Comparison of ENCODE assay signal across 22 cellular contexts in the genomic region with DNA sequence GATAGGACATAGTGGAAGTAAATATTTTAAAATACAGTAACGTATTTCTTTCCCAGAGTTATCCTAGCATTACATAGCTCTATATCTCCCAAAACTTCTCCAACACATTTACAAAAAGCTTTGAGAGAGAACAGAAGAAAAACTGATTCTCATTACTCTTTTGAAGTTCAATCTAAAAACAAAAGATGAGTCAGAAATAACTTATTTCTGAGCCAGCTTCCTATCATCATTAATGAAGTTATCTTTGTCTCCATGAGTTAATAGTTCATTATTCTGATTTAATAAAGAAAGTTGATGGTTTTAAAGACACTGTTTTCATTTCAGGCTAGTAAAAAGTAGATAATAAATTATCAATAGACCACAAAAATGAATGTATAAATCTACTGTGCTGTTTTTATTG.
DNase-seq lines count a peak whose midpoint lies in the region; ATAC-seq, FAIRE-seq and TF ChIP-seq lines count a peak whose summit lies in the region.
"Had no signal": no experiment of that assay in that cellular context is flagged by ENCODE, and none has a peak within 500 bp of the region (broad histone marks: within the 10 kb centered on the region; RNA-seq: fewer than 3 reads in every experiment).

No MANE protein-coding gene starts in this region.

- no peak for TF ChIP-seq CTCF in fibroblast of pulmonary artery (IDR thresholded peaks at IDR 0.05; ENCODE audit: low read length, missing control alignments)
- TF ChIP-seq CTCF in nephron progenitor cell (IDR thresholded peaks at IDR 0.05), result no peak

- DNase-seq in COLO829 (ENCODE audit: low spot score) (peak; percentile 1), fibroblast of pulmonary artery (ENCODE audit: low read depth) (peak; percentile 4), small intestine (no peak), nephron progenitor cell (no peak), activated gamma-delta T cell (lab: John Stamatoyannopoulos, UW) (no peak)
- DNase-seq: CD8-positive, alpha-beta T cell; COR-L47; DMS 273 treated with DMSO at 0.1 percent for 48 hours; DMS53; DND-41; EL; GM23248 had no signal

- ATAC-seq in GM19351 (IDR thresholded peaks at IDR 0.05; ENCODE audit: unreplicated experiment), result no peak
- ATAC-seq: A549; CD8-positive, alpha-beta T cell; HepG2 had no signal

- no peaks in the 10 kb centered on the region for H3K9me3 ChIP-seq in small intestine (ENCODE audit: control insufficient read depth, low read depth)
- H3K9me3 ChIP-seq: A549, HAP-1 had no signal

- H3K27ac ChIP-seq in small intestine (ENCODE audit: low read depth in 1 of 2, low read length in 1 of 2), result no peak overlapping the region
- H3K27ac ChIP-seq: 22Rv1; A549; BLaER1 treated with 17β-estradiol and CSF1 and Interleukin-3, amounts not matched to agents 10 nM and 100 nM; GM23248 had no signal

- H3K4me1 ChIP-seq in small intestine (ENCODE audit: control insufficient read depth in 2 of 2, insufficient read depth in 1 of 2, low read depth in 1 of 2, low read length in 1 of 2), result no peaks in the 10 kb centered on the region
- H3K4me1 ChIP-seq: A549, HAP-1 had no signal

- no peak overlapping the region for H3K27ac Mint-ChIP-seq in nephron progenitor cell
- H3K27ac Mint-ChIP-seq: B cell; CD8-positive, alpha-beta T cell had no signal

- no peak overlapping the region for H3K4me3 ChIP-seq in fibroblast of pulmonary artery (replicated peaks; ENCODE audit: low read depth, low read length)
- H3K4me3 ChIP-seq in small intestine (ENCODE audit: low read depth in 1 of 2, low read length in 2 of 2), result no peak overlapping the region
- H3K4me3 ChIP-seq: A549; BLaER1 treated with 17β-estradiol and CSF1 and Interleukin-3, amounts not matched to agents 10 nM and 100 nM; GM23248; HAP-1 had no signal

- no peaks in the 10 kb centered on the region for H3K27me3 ChIP-seq in small intestine (ENCODE audit: control insufficient read depth in 2 of 2, insufficient read depth in 2 of 2, low read length in 2 of 2)
- H3K27me3 ChIP-seq: BLaER1 treated with 17β-estradiol and CSF1 and Interleukin-3, amounts not matched to agents 10 nM and 100 nM had no signal

- 74 to 80% (median 79%) methylated on average over 1 of the region's 1 CpG for WGBS in small intestine, 3 donors

- no peaks in the 10 kb centered on the region for H3K36me3 ChIP-seq in small intestine (ENCODE audit: control insufficient read depth in 2 of 2, insufficient read depth in 2 of 2, low read length in 2 of 2)
- H3K36me3 ChIP-seq: BLaER1 treated with 17β-estradiol and CSF1 and Interleukin-3, amounts not matched to agents 10 nM and 100 nM; HAP-1 had no signal

- no peaks in the 10 kb centered on the region for H3K36me3 Mint-ChIP-seq in nephron progenitor cell (ENCODE audit: low read depth)
- H3K36me3 Mint-ChIP-seq: CD8-positive, alpha-beta T cell had no signal

- H3K4me1 Mint-ChIP-seq in nephron progenitor cell, result peaks cover 20% of the 10 kb centered on the region
- H3K4me1 Mint-ChIP-seq: B cell had no signal

- H3K4me3 Mint-ChIP-seq in nephron progenitor cell, result no peak overlapping the region
- H3K4me3 Mint-ChIP-seq: B cell; CD8-positive, alpha-beta T cell had no signal

- peak; percentile 58 for FAIRE-seq in TTC549 (lab: Jason Lieb, UNC)
- peak; percentile 41 for FAIRE-seq in small intestine (lab: Jason Lieb, UNC)
- FAIRE-seq: A549, GM12891, GM19239, HepG2 had no signal

- H3K9me3 Mint-ChIP-seq in nephron progenitor cell, result no peaks in the 10 kb centered on the region
- H3K9me3 Mint-ChIP-seq: CD8-positive, alpha-beta T cell had no signal

- H3K27me3 Mint-ChIP-seq in nephron progenitor cell (ENCODE audit: low read depth, poor library complexity), result peaks cover 6% of the 10 kb centered on the region
- H3K27me3 Mint-ChIP-seq: B cell had no signal

Comparison
In these comparisons a context has a peak if more than half of its experiments do, and no peak if none do; other contexts are left out.
1. DNase-seq: peak in COLO829 (single experiment) and fibroblast of pulmonary artery (single experiment); none in small intestine (single experiment), nephron progenitor cell (single experiment) and activated gamma-delta T cell (single experiment).